Comparison of ENCODE assay signal across 8 cellular contexts in the genomic region with DNA sequence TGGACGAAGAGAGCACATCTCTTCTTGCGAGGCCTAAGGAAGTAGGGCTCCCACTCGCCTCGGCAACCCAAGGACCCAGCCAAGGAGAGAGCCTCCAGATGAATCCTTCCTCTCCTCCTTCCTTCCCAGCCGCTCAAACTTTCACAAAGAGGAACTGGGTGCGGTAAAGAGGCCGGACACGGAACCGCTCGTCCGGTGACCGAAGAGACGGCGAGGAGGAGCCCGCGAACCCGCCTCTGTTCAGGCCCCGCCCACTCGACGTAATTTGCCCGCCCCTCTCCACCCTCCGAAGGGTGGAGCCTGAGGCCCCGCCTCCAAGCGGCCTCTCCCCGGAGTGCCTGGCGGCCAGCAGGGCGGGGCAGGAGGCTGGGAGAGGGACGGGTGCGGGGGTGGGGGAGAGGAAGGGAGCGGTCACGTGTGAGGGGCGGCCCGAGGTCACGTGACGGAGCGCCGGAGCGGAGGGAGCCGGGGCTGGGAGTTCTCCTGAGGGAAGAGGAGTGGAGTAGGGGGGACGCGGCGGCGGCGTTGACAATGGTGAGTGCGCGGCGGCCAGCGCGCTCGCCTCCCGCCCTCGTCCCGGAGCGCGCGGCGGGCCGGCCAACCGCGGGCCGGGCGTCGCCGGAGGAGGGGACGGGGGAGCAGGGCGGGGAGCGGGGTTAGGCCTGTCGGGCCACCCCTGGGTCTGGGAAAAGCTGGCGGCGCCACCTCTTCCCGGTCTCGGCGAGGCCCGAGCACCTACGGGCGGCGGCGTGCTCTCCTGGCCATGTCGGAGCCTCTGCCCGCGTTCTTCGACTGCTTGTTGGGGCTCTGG. TPM values are rescaled to one million over a fixed set of nuclear protein-coding genes. Genes with fewer than 3 reads are reported as not detected.
A peak's percentile ranks its signal among the peaks of the same experiment; 100 is the strongest.
DNase-seq lines count a peak whose midpoint lies in the region; ATAC-seq and TF ChIP-seq lines count a peak whose summit lies in the region.

VPS26A (plus strand) TSS at position 432 of the 811 bp plus-strand sequence; CDS start at position 532, 100 bp downstream.

- peak within 1 kb of the TSS; percentile 92 for H3K27ac ChIP-seq in CD4-positive, alpha-beta T cell (ENCODE audit: low read depth, low read length)
- H3K27ac ChIP-seq in liver (ENCODE audit: low read depth in 1 of 2, low read length in 2 of 2), result peak within 1 kb of the TSS; percentile 97 to 100

- WGBS in liver, result under 1% methylated on average over 82 of the region's 82 CpGs

- peaks cover 5 to 18% (median 14%) of the 10 kb centered on the region in 4 donors for H3K4me1 ChIP-seq in liver (ENCODE audit: control insufficient read depth in 4 of 4, insufficient read depth in 4 of 4, low read length in 3 of 4)

- peaks cover 16% of the 10 kb centered on the region for H3K36me3 Mint-ChIP-seq in CD4-positive, alpha-beta T cell (ENCODE audit: low read depth)

- intact Hi-C loops in CD4-positive, alpha-beta T cell (cut with DNase I, micrococcal nuclease), result loop anchor here (1.0 to 5.0 kb wide), 9 partner anchors 30 to 222 kb away; partner anchors contain the start of genes SUPV3L1 (in 2 of the 2), DDX21 (in 1 of the 2) and DDX50 (in 1 of the 2)

- POLR2A ChIA-PET in CD4-positive, alpha-beta T cell (lab: Charles Lee), result interaction anchor here (1.0 to 1.5 kb wide), 4 partner anchors 32 to 224 kb away, joined by 3 to 9 read pairs (median 4); partner anchors contain the start of gene DDX21

- H3K9me3 Mint-ChIP-seq in CD4-positive, alpha-beta T cell, result no peaks in the 10 kb centered on the region

- H3K27me3 Mint-ChIP-seq in CD4-positive, alpha-beta T cell, result no peaks in the 10 kb centered on the region

- H3K27me3 ChIP-seq in CD4-positive, alpha-beta T cell (ENCODE audit: control insufficient read depth, insufficient read depth, low read length), result no peaks in the 10 kb centered on the region
- H3K27me3 ChIP-seq in liver (ENCODE audit: control insufficient read depth in 4 of 4, insufficient read depth in 4 of 4, low read length in 3 of 4), result no peaks in the 10 kb centered on the region

- no peaks in the 10 kb centered on the region for H3K9me3 ChIP-seq in CD4-positive, alpha-beta T cell (ENCODE audit: control insufficient read depth, low read length)
- H3K9me3 ChIP-seq in liver (ENCODE audit: control insufficient read depth in 4 of 4, low read length in 3 of 4), result no peaks in the 10 kb centered on the region

- peak in 1 of 2 donors; percentile 21 for TF ChIP-seq RAD21 in liver (IDR thresholded peaks at IDR 0.05)

- CTCF ChIA-PET in CD4-positive, alpha-beta T cell (lab: Charles Lee), result interaction anchor here (0.7 to 3.8 kb wide), 7 partner anchors 14 to 168 kb away, joined by 4 to 20 read pairs (median 4); partner anchors contain the start of genes DDX21 and KIFBP

- DNase-seq in CD4-positive, alpha-beta T cell, result peak; percentile 97 to 99 (median 98)
- peak; percentile 98 for DNase-seq in NCI-H82 (lab: John Stamatoyannopoulos, UW)
- peak; percentile 99 for DNase-seq in activated CD4-positive, alpha-beta T cell treated with anti-CD3 and anti-CD28 coated beads, Interleukin-2, amount 50 U/mL, for 48 hours
- DNase-seq in dermis microvascular lymphatic vessel endothelial cell (ENCODE audit: low read depth in 2 of 2), result peak; percentile 94 to 99
- DNase-seq in stimulated activated CD4-positive, alpha-beta T cell treated with anti-CD3 and anti-CD28 coated beads, Interleukin-4, amount 100 ng/mL, for 24 hours, result peak; percentile 99

- H3K27ac Mint-ChIP-seq in CD4-positive, alpha-beta T cell, result peak within 1 kb of the TSS; percentile 98

- peak within 1 kb of the TSS; percentile 83 to 93 for H3K9ac ChIP-seq in liver (ENCODE audit: low read depth in 1 of 2, low read length in 2 of 2)

- peak within 1 kb of the TSS; percentile 97 for H3K4me3 Mint-ChIP-seq in CD4-positive, alpha-beta T cell

- ATAC-seq in CD4-positive, alpha-beta T cell (ENCODE audit: poor library complexity), result peak; percentile 94
- ATAC-seq in GM19438 (IDR thresholded peaks at IDR 0.05; ENCODE audit: low read depth, unreplicated experiment), result peak; percentile 81
- ATAC-seq in HG03575 (IDR thresholded peaks at IDR 0.05; ENCODE audit: extremely low read depth, insufficient number of reproducible peaks, low FRiP score, unreplicated experiment), result peak; percentile 43

- TF ChIP-seq CTCF in CD4-positive, alpha-beta T cell (IDR thresholded peaks at IDR 0.05), result peak; percentile 48
- no peak for TF ChIP-seq CTCF in liver (IDR thresholded peaks at IDR 0.05; ENCODE audit: low read depth, low read length, missing input control)

- peaks cover 27% of the 10 kb centered on the region for H3K4me1 Mint-ChIP-seq in CD4-positive, alpha-beta T cell (ENCODE audit: low read depth)

- no peaks in the 10 kb centered on the region for H3K36me3 ChIP-seq in liver (ENCODE audit: control insufficient read depth in 4 of 4, insufficient read depth in 3 of 4, low read depth in 1 of 4, low read length in 3 of 4)

- peak within 1 kb of the TSS; percentile 86 to 99 (median 89) for H3K4me3 ChIP-seq in liver (ENCODE audit: low read depth in 1 of 3, low read length in 3 of 3)

TF ChIP-seq in liver, 16 proteins besides CTCF, POLR2A, EP300 and RAD21:
- TF ChIP-seq YY1 (IDR thresholded peaks at IDR 0.05) (peak; percentile 66), GABPA (IDR thresholded peaks at IDR 0.05 in 1 of 2, conservative IDR thresholded peaks at IDR 0.05 in 1 of 2) (peak in 1 of 2 donors; percentile 74), JUND (IDR thresholded peaks at IDR 0.05) (peak in 1 of 2 donors; percentile 44), TAF1 (conservative IDR thresholded peaks at IDR 0.05) (peak; percentile 91), HNF4A (conservative IDR thresholded peaks at IDR 0.05) (peak in 1 of 2 donors; percentile 3), FOXA1 (IDR thresholded peaks at IDR 0.05) (no peak), HNF4G (IDR thresholded peaks at IDR 0.05) (no peak), SP1 (IDR thresholded peaks at IDR 0.05) (peak; percentile 86), NR2F2 (IDR thresholded peaks at IDR 0.05) (no peak), EGR1 (IDR thresholded peaks at IDR 0.05; ENCODE audit: low read depth in 2 of 2) (peak; percentile 96 to 98), RXRA (IDR thresholded peaks at IDR 0.05) (peak; percentile 26 to 27), FOXA2 (IDR thresholded peaks at IDR 0.05) (no peak), MAX (IDR thresholded peaks at IDR 0.05) (peak; percentile 62)
- TF ChIP-seq, protein P1, sequence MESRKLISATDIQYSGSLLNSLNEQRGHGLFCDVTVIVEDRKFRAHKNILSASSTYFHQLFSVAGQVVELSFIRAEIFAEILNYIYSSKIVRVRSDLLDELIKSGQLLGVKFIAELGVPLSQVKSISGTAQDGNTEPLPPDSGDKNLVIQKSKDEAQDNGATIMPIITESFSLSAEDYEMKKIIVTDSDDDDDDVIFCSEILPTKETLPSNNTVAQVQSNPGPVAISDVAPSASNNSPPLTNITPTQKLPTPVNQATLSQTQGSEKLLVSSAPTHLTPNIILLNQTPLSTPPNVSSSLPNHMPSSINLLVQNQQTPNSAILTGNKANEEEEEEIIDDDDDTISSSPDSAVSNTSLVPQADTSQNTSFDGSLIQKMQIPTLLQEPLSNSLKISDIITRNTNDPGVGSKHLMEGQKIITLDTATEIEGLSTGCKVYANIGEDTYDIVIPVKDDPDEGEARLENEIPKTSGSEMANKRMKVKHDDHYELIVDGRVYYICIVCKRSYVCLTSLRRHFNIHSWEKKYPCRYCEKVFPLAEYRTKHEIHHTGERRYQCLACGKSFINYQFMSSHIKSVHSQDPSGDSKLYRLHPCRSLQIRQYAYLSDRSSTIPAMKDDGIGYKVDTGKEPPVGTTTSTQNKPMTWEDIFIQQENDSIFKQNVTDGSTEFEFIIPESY (IDR thresholded peaks at IDR 0.05), result peak; percentile 17
- TF ChIP-seq, protein P2, sequence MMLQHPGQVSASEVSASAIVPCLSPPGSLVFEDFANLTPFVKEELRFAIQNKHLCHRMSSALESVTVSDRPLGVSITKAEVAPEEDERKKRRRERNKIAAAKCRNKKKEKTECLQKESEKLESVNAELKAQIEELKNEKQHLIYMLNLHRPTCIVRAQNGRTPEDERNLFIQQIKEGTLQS (IDR thresholded peaks at IDR 0.05), result no peak
- TF ChIP-seq, protein P3, sequence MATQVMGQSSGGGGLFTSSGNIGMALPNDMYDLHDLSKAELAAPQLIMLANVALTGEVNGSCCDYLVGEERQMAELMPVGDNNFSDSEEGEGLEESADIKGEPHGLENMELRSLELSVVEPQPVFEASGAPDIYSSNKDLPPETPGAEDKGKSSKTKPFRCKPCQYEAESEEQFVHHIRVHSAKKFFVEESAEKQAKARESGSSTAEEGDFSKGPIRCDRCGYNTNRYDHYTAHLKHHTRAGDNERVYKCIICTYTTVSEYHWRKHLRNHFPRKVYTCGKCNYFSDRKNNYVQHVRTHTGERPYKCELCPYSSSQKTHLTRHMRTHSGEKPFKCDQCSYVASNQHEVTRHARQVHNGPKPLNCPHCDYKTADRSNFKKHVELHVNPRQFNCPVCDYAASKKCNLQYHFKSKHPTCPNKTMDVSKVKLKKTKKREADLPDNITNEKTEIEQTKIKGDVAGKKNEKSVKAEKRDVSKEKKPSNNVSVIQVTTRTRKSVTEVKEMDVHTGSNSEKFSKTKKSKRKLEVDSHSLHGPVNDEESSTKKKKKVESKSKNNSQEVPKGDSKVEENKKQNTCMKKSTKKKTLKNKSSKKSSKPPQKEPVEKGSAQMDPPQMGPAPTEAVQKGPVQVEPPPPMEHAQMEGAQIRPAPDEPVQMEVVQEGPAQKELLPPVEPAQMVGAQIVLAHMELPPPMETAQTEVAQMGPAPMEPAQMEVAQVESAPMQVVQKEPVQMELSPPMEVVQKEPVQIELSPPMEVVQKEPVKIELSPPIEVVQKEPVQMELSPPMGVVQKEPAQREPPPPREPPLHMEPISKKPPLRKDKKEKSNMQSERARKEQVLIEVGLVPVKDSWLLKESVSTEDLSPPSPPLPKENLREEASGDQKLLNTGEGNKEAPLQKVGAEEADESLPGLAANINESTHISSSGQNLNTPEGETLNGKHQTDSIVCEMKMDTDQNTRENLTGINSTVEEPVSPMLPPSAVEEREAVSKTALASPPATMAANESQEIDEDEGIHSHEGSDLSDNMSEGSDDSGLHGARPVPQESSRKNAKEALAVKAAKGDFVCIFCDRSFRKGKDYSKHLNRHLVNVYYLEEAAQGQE (IDR thresholded peaks at IDR 0.05), result peak; percentile 84

RNA-seq across cellular contexts. Expression of gene VPS26A, which starts in this region (rescaled TPM):
- total RNA-seq in CD4-positive, alpha-beta T cell, result 10 to 100 TPM; 32.8 to 33.0 TPM
- 29.4 and 35.8 TPM in 2 replicates for total RNA-seq in dermis microvascular lymphatic vessel endothelial cell
- 10 to 100 TPM; 13.3 to 21.4 TPM for total RNA-seq in liver
- 10 to 100 TPM; 10.9 to 15.8 TPM for polyA plus RNA-seq in liver

Comparison
In these comparisons a context has a peak if more than half of its experiments do, and no peak if none do; other contexts are left out.
1. Peak in every context shown above with its lines: DNase-seq, ATAC-seq, H3K4me3 ChIP-seq and H3K27ac ChIP-seq.
2. ATAC-seq: peak in every context shown above with its lines; median percentile 94 in CD4-positive, alpha-beta T cell; 81 in GM19438; 43 in HG03575.